Comparison of ENCODE assay signal across 1 cellular context in genomic region chr3:105424412-105425152, GRCh38.
TF ChIP-seq lines count a peak whose summit lies in the region.

No MANE protein-coding gene starts in this region.

TF ChIP-seq in HepG2, 621 proteins besides CTCF, POLR2A, EP300 and RAD21:
- no peak for TF ChIP-seq E2F1 (CRISPR knock-in tag; IDR thresholded peaks at IDR 0.05)
- TF ChIP-seq MAFK (conservative IDR thresholded peaks at IDR 0.05 in 1 of 2, IDR thresholded peaks at IDR 0.05 in 1 of 2; ENCODE audit: low read length in 2 of 2): peak; percentile 59 to 69; a peak in 3 of 4 replicates
- TF ChIP-seq MAFF (IDR thresholded peaks at IDR 0.05; ENCODE audit: low read depth, low read length): peak; percentile 58
